ENCODE assay signal across 9 cellular contexts in genomic region chr1:45014403-45015028, GRCh38. TPM values are rescaled to one million over a fixed set of nuclear protein-coding genes. Genes with fewer than 3 reads are reported as not detected.
DNase-seq lines count a peak whose midpoint lies in the region; ATAC-seq, FAIRE-seq and TF ChIP-seq lines count a peak whose summit lies in the region.
"Had no signal": no experiment of that assay in that cellular context is flagged by ENCODE, and none has a peak within 500 bp of the region (broad histone marks: within the 10 kb centered on the region; RNA-seq: fewer than 3 reads in every experiment).

No MANE protein-coding gene starts in this region.

- H3K27ac ChIP-seq in WERI-Rb-1 = no peak overlapping the region
- no peak overlapping the region for H3K27ac ChIP-seq in breast epithelium
- no peak overlapping the region for H3K27ac ChIP-seq in keratinocyte (ENCODE audit: control insufficient read depth, insufficient read depth, low read length)

- H3K9me3 ChIP-seq in WERI-Rb-1 (ENCODE audit: severe bottlenecking) = no peaks in the 10 kb centered on the region
- H3K9me3 ChIP-seq in breast epithelium = no peaks in the 10 kb centered on the region
- H3K9me3 ChIP-seq in keratinocyte (ENCODE audit: control insufficient read depth, low read depth, low read length) = no peaks in the 10 kb centered on the region
- H3K9me3 ChIP-seq: BLaER1 treated with 17β-estradiol and CSF1 and Interleukin-3, amounts not matched to agents 10 nM and 100 nM had no signal

- peaks cover 24% of the 10 kb centered on the region for H3K79me2 ChIP-seq in keratinocyte (ENCODE audit: control insufficient read depth, insufficient read depth, low read length)

- H3K36me3 ChIP-seq in WERI-Rb-1 (peaks cover 8% of the 10 kb centered on the region), breast epithelium (no peaks in the 10 kb centered on the region), keratinocyte (ENCODE audit: control insufficient read depth in 2 of 2, extremely low read depth in 1 of 2, insufficient read depth in 2 of 2, low read length in 2 of 2) (peaks cover 13% of the 10 kb centered on the region in 2 experiments)

- no peak for ATAC-seq in HG02852 (IDR thresholded peaks at IDR 0.05; ENCODE audit: unreplicated experiment)

- dilution Hi-C loops in keratinocyte (cut with MboI; ENCODE audit: extremely low pct_ligation_motif_present, low sequenced_read_pairs) = no loop called here

- H3K27me3 ChIP-seq in WERI-Rb-1 (ENCODE audit: insufficient read depth, low read depth, severe bottlenecking) (no peaks in the 10 kb centered on the region), breast epithelium (no peaks in the 10 kb centered on the region), keratinocyte (ENCODE audit: control insufficient read depth, extremely low read depth, insufficient read depth, low read length) (no peaks in the 10 kb centered on the region)
- H3K27me3 ChIP-seq: BLaER1 treated with 17β-estradiol and CSF1 and Interleukin-3, amounts not matched to agents 10 nM and 100 nM had no signal

- no peaks in the 10 kb centered on the region for H3K9me1 ChIP-seq in keratinocyte (ENCODE audit: control insufficient read depth, extremely low read depth, insufficient read depth, low read length)

- peaks cover 4 to 27% of the 10 kb centered on the region in 2 donors for H3K4me1 ChIP-seq in breast epithelium
- peaks cover 25% of the 10 kb centered on the region for H3K4me1 ChIP-seq in keratinocyte (ENCODE audit: control insufficient read depth, extremely low read depth, insufficient read depth, low read length)

- intact Hi-C loops in breast epithelium (cut with DNase I; ENCODE audit: low total_unique reads) = loop anchor here (5.0 kb wide), 2 partner anchors 288 to 1238 kb away; no protein-coding TSS in a partner anchor

- peak; percentile 90 for TF ChIP-seq CTCF in WERI-Rb-1 (IDR thresholded peaks at IDR 0.05; ENCODE audit: low read depth, low read length)
- peak; percentile 86 to 90 (median 89) for TF ChIP-seq CTCF in breast epithelium (IDR thresholded peaks at IDR 0.05)
- peak; percentile 85 to 97 (median 90) for TF ChIP-seq CTCF in keratinocyte (optimal IDR thresholded peaks at IDR 0.05 in 1 of 3, IDR thresholded peaks at IDR 0.05 in 1 of 3, conservative IDR thresholded peaks at IDR 0.05 in 1 of 3; ENCODE audit: extremely low read depth in 1 of 3, insufficient read depth in 2 of 3, low read length in 3 of 3)

- no peak overlapping the region for H3K4me2 ChIP-seq in keratinocyte (ENCODE audit: control insufficient read depth, extremely low read depth, insufficient read depth, low read depth, low read length)

- peak; percentile 81 for DNase-seq in activated gamma-delta T cell treated with Interleukin-2 at 50 U/mL for 16 hours
- DNase-seq in activated gamma-delta T cell (lab: John Stamatoyannopoulos, UW) = no peak
- peak; percentile 69 for DNase-seq in NCI-H2196 (lab: John Stamatoyannopoulos, UW; ENCODE audit: unreplicated experiment)
- DNase-seq in WERI-Rb-1 = peak; percentile 84
- DNase-seq in breast epithelium (ENCODE audit: low spot score in 2 of 2) = peak; percentile 68 to 75
- peak; percentile 66 for DNase-seq in keratinocyte (ENCODE audit: low read depth, low spot score)
- peak; percentile 60 to 69 for DNase-seq in stimulated activated CD4-positive, alpha-beta T cell treated with anti-CD3 and anti-CD28 coated beads, Interleukin-1b, Interleukin-23, amount 100 ng/mL, for 1 hour (ENCODE audit: low read depth in 2 of 2)

- no peak overlapping the region for H2AFZ ChIP-seq in keratinocyte (ENCODE audit: control insufficient read depth, low read length)

- TF ChIP-seq POLR2A in breast epithelium (IDR thresholded peaks at IDR 0.05) = no peak

- no peak overlapping the region for H3K9ac ChIP-seq in keratinocyte (ENCODE audit: control insufficient read depth, extremely low read depth, insufficient read depth, low read length)

- FAIRE-seq in keratinocyte (lab: Jason Lieb, UNC) = peak; percentile 69

- H3K4me3 ChIP-seq in WERI-Rb-1 (ENCODE audit: low read depth, low read length) = no peak overlapping the region
- no peak overlapping the region for H3K4me3 ChIP-seq in breast epithelium
- no peak overlapping the region for H3K4me3 ChIP-seq in keratinocyte (ENCODE audit: control insufficient read depth in 2 of 3, extremely low read depth in 1 of 3, insufficient read depth in 2 of 3, low read depth in 1 of 3, low read length in 3 of 3)

- H4K20me1 ChIP-seq in keratinocyte (ENCODE audit: control insufficient read depth, extremely low read depth, insufficient read depth, low read length) = no peaks in the 10 kb centered on the region

RNA-seq across cellular contexts. Expression of gene UROD, which starts 2.5 kb away (rescaled TPM):
- total RNA-seq in breast epithelium = 100 to 1,000 TPM in 1 of 3 donors, 10 to 100 TPM in 2; 74.1 to 115 (median 77.1) TPM
- 157 to 212 TPM (median 174 TPM) in 3 replicates for polyA plus RNA-seq in keratinocyte
- 24.1 TPM for polyA plus RNA-seq in keratinocyte (2011; ENCODE audit: low read depth)
- 179 and 214 TPM in 2 replicates for polyA plus RNA-seq in keratinocyte (2011; cell fraction: cytosol; rRNA removed)
- polyA plus RNA-seq in keratinocyte (2011; cell fraction: nucleus; rRNA removed) = 191 and 217 TPM in 2 replicates
- polyA plus RNA-seq in keratinocyte (2012; ENCODE audit: low replicate concordance) = 46.3 and 122 TPM in 2 replicates
- 122 to 185 TPM (median 158 TPM) in 3 replicates for polyA minus RNA-seq in keratinocyte
- polyA minus RNA-seq in keratinocyte (2011; cell fraction: cytosol; rRNA and poly(A)+ RNA removed) = 86.1 TPM
- polyA minus RNA-seq in keratinocyte (2011; cell fraction: nucleus; rRNA and poly(A)+ RNA removed) = 36.7 and 50.2 TPM in 2 replicates

RNA-seq across cellular contexts. Expression of gene HECTD3, which starts 3.4 kb away (rescaled TPM):
- total RNA-seq in breast epithelium = 10 to 100 TPM; 32.8 to 45.8 (median 33.4) TPM
- polyA plus RNA-seq in keratinocyte = 28.1 to 38.2 TPM (median 34.9 TPM) in 3 replicates
- 18.6 TPM for polyA plus RNA-seq in keratinocyte (2011; ENCODE audit: low read depth)
- polyA plus RNA-seq in keratinocyte (2011; cell fraction: cytosol; rRNA removed) = 29.1 and 35.1 TPM in 2 replicates
- 71.8 and 72.6 TPM in 2 replicates for polyA plus RNA-seq in keratinocyte (2011; cell fraction: nucleus; rRNA removed)
- 21.5 and 28.9 TPM in 2 replicates for polyA plus RNA-seq in keratinocyte (2012; ENCODE audit: low replicate concordance)
- polyA minus RNA-seq in keratinocyte = 51.7 to 64.3 TPM (median 52.0 TPM) in 3 replicates
- polyA minus RNA-seq in keratinocyte (2011; cell fraction: cytosol; rRNA and poly(A)+ RNA removed) = 43.5 TPM
- polyA minus RNA-seq in keratinocyte (2011; cell fraction: nucleus; rRNA and poly(A)+ RNA removed) = 20.3 and 23.7 TPM in 2 replicates

RNA-seq across cellular contexts. Expression of gene EIF2B3, which starts 28.1 kb away (rescaled TPM):
- 10 to 100 TPM; 26.9 to 28.8 (median 28.8) TPM for total RNA-seq in breast epithelium
- 29.3 to 46.7 TPM (median 35.2 TPM) in 3 replicates for polyA plus RNA-seq in keratinocyte
- polyA plus RNA-seq in keratinocyte (2011; ENCODE audit: low read depth) = 19.7 TPM
- 28.2 and 38.1 TPM in 2 replicates for polyA plus RNA-seq in keratinocyte (2011; cell fraction: cytosol; rRNA removed)
- 26.1 and 29.4 TPM in 2 replicates for polyA plus RNA-seq in keratinocyte (2011; cell fraction: nucleus; rRNA removed)
- polyA plus RNA-seq in keratinocyte (2012; ENCODE audit: low replicate concordance) = 21.5 and 28.6 TPM in 2 replicates
- 12.1 to 58.2 TPM (median 18.5 TPM) in 3 replicates for polyA minus RNA-seq in keratinocyte
- 19.4 TPM for polyA minus RNA-seq in keratinocyte (2011; cell fraction: cytosol; rRNA and poly(A)+ RNA removed)
- polyA minus RNA-seq in keratinocyte (2011; cell fraction: nucleus; rRNA and poly(A)+ RNA removed) = 21.4 and 31.3 TPM in 2 replicates
